ENCODE assay signal across 9 cellular contexts in genomic region chr5:175728885-175729828, GRCh38.
DNase-seq lines count a peak whose midpoint lies in the region; ATAC-seq and TF ChIP-seq lines count a peak whose summit lies in the region.
"Had no signal": no experiment of that assay in that cellular context is flagged by ENCODE, and none has a peak within 500 bp of the region (broad histone marks: within the 10 kb centered on the region; RNA-seq: fewer than 3 reads in every experiment).

No MANE protein-coding gene starts in this region.

- H3K27me3 ChIP-seq in HUES48 (ENCODE audit: control insufficient read depth, insufficient read depth, low read length) (no peaks in the 10 kb centered on the region; the same call in 1 of the 2 replicates), esophagus muscularis mucosa (peaks cover 0 to 67% (median 9%) of the 10 kb centered on the region in 4 donors)

- intact Hi-C loops in esophagus muscularis mucosa (cut with DNase I), result no loop called here

- peaks cover 12% of the 10 kb centered on the region for H3K4me1 Mint-ChIP-seq in mesothelial cell of epicardium

- DNase-seq in ecto neural progenitor cell (ENCODE audit: low spot score), result peak; percentile 75
- peak in 1 of 2 experiments; percentile 49 for DNase-seq in mesothelial cell of epicardium (ENCODE audit: low spot score in 2 of 2, unreplicated experiment in 2 of 2)
- DNase-seq in esophagus muscularis mucosa (ENCODE audit: extremely low spot score), result no peak
- no peak for DNase-seq in NCI-H1105 treated with DMSO at 0.1 percent for 48 hours (lab: John Stamatoyannopoulos, UW)

- peak overlapping the region; percentile 41 for H3K4me3 Mint-ChIP-seq in mesothelial cell of epicardium

- H3K4me1 ChIP-seq in HUES48 (ENCODE audit: control insufficient read depth, insufficient read depth, low read length), result peaks cover 11% of the 10 kb centered on the region; the same call in 1 of the 2 replicates
- peaks cover 0 to 9% (median 8%) of the 10 kb centered on the region in 4 donors for H3K4me1 ChIP-seq in esophagus muscularis mucosa

- WGBS in esophagus muscularis mucosa, result 6% methylated on average over 22 of the region's 33 CpGs

- H3K27me3 Mint-ChIP-seq in mesothelial cell of epicardium (ENCODE audit: low read depth), result peaks cover 54% of the 10 kb centered on the region

- ATAC-seq in GM19351 (IDR thresholded peaks at IDR 0.05; ENCODE audit: unreplicated experiment) (peak; percentile 4), HG02852 (IDR thresholded peaks at IDR 0.05; ENCODE audit: unreplicated experiment) (no peak), HG03095 (IDR thresholded peaks at IDR 0.05; ENCODE audit: unreplicated experiment) (no peak)

- TF ChIP-seq POLR2A in esophagus muscularis mucosa (IDR thresholded peaks at IDR 0.05; ENCODE audit: low read depth), result no peak

- TF ChIP-seq CTCF in mesothelial cell of epicardium (IDR thresholded peaks at IDR 0.05; ENCODE audit: unreplicated experiment), result no peak
- TF ChIP-seq CTCF in esophagus muscularis mucosa (IDR thresholded peaks at IDR 0.05), result no peak

- H3K27ac ChIP-seq in HUES48 (ENCODE audit: low read depth, low read length) (no peak overlapping the region), esophagus muscularis mucosa (replicated peaks in 1 of 4) (no peak overlapping the region)
- H3K27ac ChIP-seq: epithelial cell of prostate had no signal

- H3K36me3 ChIP-seq in HUES48 (ENCODE audit: control insufficient read depth, insufficient read depth, low read length), result no peaks in the 10 kb centered on the region
- H3K36me3 ChIP-seq in esophagus muscularis mucosa, result no peaks in the 10 kb centered on the region

- H3K4me3 ChIP-seq in HUES48 (ENCODE audit: low read depth, low read length), result peak overlapping the region; percentile 53
- H3K4me3 ChIP-seq in esophagus muscularis mucosa, result no peak overlapping the region

- no peak for TF ChIP-seq EP300 in esophagus muscularis mucosa (IDR thresholded peaks at IDR 0.05)

- no peak overlapping the region for H3K9ac ChIP-seq in HUES48 (ENCODE audit: low read depth, low read length)

- H3K27ac Mint-ChIP-seq in mesothelial cell of epicardium, result no peak overlapping the region

- H3K36me3 Mint-ChIP-seq in mesothelial cell of epicardium, result no peaks in the 10 kb centered on the region

- no peaks in the 10 kb centered on the region for H3K9me3 ChIP-seq in HUES48 (ENCODE audit: control insufficient read depth, insufficient read depth, low read length)
- H3K9me3 ChIP-seq in esophagus muscularis mucosa, result peaks cover 0 to 7% (median 3%) of the 10 kb centered on the region in 4 donors

- H3K9me3 Mint-ChIP-seq in mesothelial cell of epicardium, result peaks cover 7% of the 10 kb centered on the region
